Comparison of ENCODE assay signal across 13 cellular contexts in the genomic region with DNA sequence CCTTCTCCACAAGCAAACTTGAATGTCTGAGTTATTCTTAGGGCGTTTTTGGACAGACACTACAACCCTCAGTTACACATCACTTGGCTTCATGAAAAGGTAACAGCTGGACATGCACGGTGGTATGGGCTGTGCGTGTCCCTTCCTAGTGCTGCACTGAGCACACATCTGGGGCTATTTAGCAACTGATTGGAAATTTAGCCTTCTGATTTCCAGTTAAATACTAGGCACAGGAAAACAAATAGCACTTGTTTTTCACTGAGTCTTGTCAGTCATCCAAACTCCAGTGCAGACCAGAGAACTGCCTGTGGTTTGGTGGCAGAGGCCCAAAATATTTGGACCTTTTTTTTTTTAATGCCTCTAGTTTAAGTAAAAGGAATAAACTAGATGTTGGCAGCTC.
DNase-seq lines count a peak whose midpoint lies in the region; ATAC-seq, FAIRE-seq and TF ChIP-seq lines count a peak whose summit lies in the region.
"Had no signal": no experiment of that assay in that cellular context is flagged by ENCODE, and none has a peak within 500 bp of the region (broad histone marks: within the 10 kb centered on the region; RNA-seq: fewer than 3 reads in every experiment).

No MANE protein-coding gene starts in this region.

- H3K4me1 ChIP-seq in HepG2 (ENCODE audit: insufficient read depth, low read length) (peaks cover 67% of the 10 kb centered on the region), subcutaneous abdominal adipose tissue (ENCODE audit: control insufficient read depth in 5 of 5, insufficient read depth in 5 of 5, low read length in 5 of 5) (peaks cover 4 to 55% (median 46%) of the 10 kb centered on the region in 5 donors)

- peaks cover 12% of the 10 kb centered on the region; the same call in 1 of the 2 replicates for H4K20me1 ChIP-seq in HepG2 (ENCODE audit: insufficient read depth, low read length)

- H3K4me3 Mint-ChIP-seq in activated naive CD4-positive, alpha-beta T cell treated with anti-CD3 and anti-CD28 coated beads, Interleukin-2, amount 10 ng/mL, durations not matched to agents 7 days and 5 days = no peak overlapping the region
- H3K4me3 Mint-ChIP-seq: activated CD8-positive, alpha-beta memory T cell treated with anti-CD3 and anti-CD28 coated beads, Interleukin-2, amount 10 ng/mL, durations not matched to agents 7 days and 5 days; T-helper 1 cell treated with Interleukin-12 subunit alpha and Interleukin-12 subunit beta and Interleukin-4 antibody, amounts not matched to agents 30 μg/mL and 1 μg/mL, for 36 hours had no signal

- POLR2A ChIA-PET in HepG2 (lab: Yijun Ruan, JAX) = no interaction called here

- intact Hi-C loops in HepG2 (cut with micrococcal nuclease; ENCODE audit: unreplicated experiment) = no loop called here

- no peak overlapping the region for H3K27ac Mint-ChIP-seq in activated naive CD4-positive, alpha-beta T cell treated with anti-CD3 and anti-CD28 coated beads, Interleukin-2, amount 10 ng/mL, durations not matched to agents 7 days and 5 days
- H3K27ac Mint-ChIP-seq: T-helper 1 cell treated with Interleukin-12 subunit alpha and Interleukin-12 subunit beta and Interleukin-4 antibody, amounts not matched to agents 30 μg/mL and 1 μg/mL, for 36 hours had no signal

- H3K79me2 ChIP-seq in HepG2 (ENCODE audit: insufficient read depth, low read length) = peaks cover 58% of the 10 kb centered on the region

- H3K27ac ChIP-seq in HepG2 (ENCODE audit: extremely low read length, insufficient read depth, low read length) (no peak overlapping the region), subcutaneous abdominal adipose tissue (ENCODE audit: low read depth, low read length) (peak overlapping the region; percentile 85)

- ATAC-seq in HepG2 (no peak), GM19023 (IDR thresholded peaks at IDR 0.05; ENCODE audit: unreplicated experiment) (no peak)
- ATAC-seq: HCT116 had no signal

- H3K36me3 Mint-ChIP-seq in activated naive CD4-positive, alpha-beta T cell treated with anti-CD3 and anti-CD28 coated beads, Interleukin-2, amount 10 ng/mL, durations not matched to agents 7 days and 5 days = peaks cover 23% of the 10 kb centered on the region

- H3K4me2 ChIP-seq in HepG2 (ENCODE audit: low read depth, low read length) = no peak overlapping the region

- peaks cover 25% of the 10 kb centered on the region for H3K4me1 Mint-ChIP-seq in activated naive CD4-positive, alpha-beta T cell treated with anti-CD3 and anti-CD28 coated beads, Interleukin-2, amount 10 ng/mL, durations not matched to agents 7 days and 5 days

- in situ Hi-C loops in HepG2 (cut with HindIII; ENCODE audit: extremely low pct_ligation_motif_present, low pct_unique_long_range_greater_than_20kb) = no loop called here

- FAIRE-seq in HepG2 (lab: Jason Lieb, UNC) = no peak

- TF ChIP-seq CTCF in HepG2 (CRISPR knock-in tag; IDR thresholded peaks at IDR 0.05) = no peak

- no peaks in the 10 kb centered on the region for H3K27me3 Mint-ChIP-seq in activated naive CD4-positive, alpha-beta T cell treated with anti-CD3 and anti-CD28 coated beads, Interleukin-2, amount 10 ng/mL, durations not matched to agents 7 days and 5 days
- H3K27me3 Mint-ChIP-seq: activated CD8-positive, alpha-beta memory T cell treated with anti-CD3 and anti-CD28 coated beads, Interleukin-2, amount 10 ng/mL, durations not matched to agents 7 days and 5 days had no signal

- no TSS peak for BruUV-seq in HepG2 (replicated peaks; lab: Mats Ljungman, UMichigan)

- TF ChIP-seq RAD21 in HepG2 (CRISPR knock-in tag; IDR thresholded peaks at IDR 0.05) = no peak

- WGBS in HepG2 (ENCODE audit: low lambda C conversion rate) = 96% methylated on average over 3 of the region's 3 CpGs

- peak; percentile 65 for DNase-seq in MG63
- DNase-seq in dermis blood vessel endothelial cell = peak; percentile 30
- DNase-seq in HepG2 (ENCODE audit: low spot score) = no peak
- DNase-seq in NCI-H69 (lab: John Stamatoyannopoulos, UW) = no peak
- no peak for DNase-seq in NCI-H748 treated with DMSO at 0.1 percent for 48 hours (lab: John Stamatoyannopoulos, UW)
- no peak for DNase-seq in activated naive CD4-positive, alpha-beta T cell treated with anti-CD3 and anti-CD28 coated beads, Interleukin-2, amount 10 ng/mL, durations not matched to agents 7 days and 5 days
- DNase-seq: activated CD8-positive, alpha-beta memory T cell treated with anti-CD3 and anti-CD28 coated beads, Interleukin-2, amount 10 ng/mL, durations not matched to agents 7 days and 5 days; mesendoderm; NCI-H226 had no signal

- H3K27me3 ChIP-seq in MG63 (no peaks in the 10 kb centered on the region), HepG2 (ENCODE audit: control insufficient read depth in 1 of 2, insufficient read depth in 2 of 2, low read length in 2 of 2) (no peaks in the 10 kb centered on the region), subcutaneous abdominal adipose tissue (ENCODE audit: control insufficient read depth in 5 of 5, insufficient read depth in 4 of 5, low read length in 5 of 5) (no peaks in the 10 kb centered on the region)

- no peak for TF ChIP-seq POLR2A in HepG2 (IDR thresholded peaks at IDR 0.05; ENCODE audit: insufficient read depth in 1 of 2, low read depth in 2 of 2, low read length in 2 of 2)

- CTCF ChIA-PET in HepG2 (lab: Yijun Ruan, JAX; ENCODE audit: low intra/inter-chr PET ratio, low total read pairs) = no interaction called here
- CTCF ChIA-PET in activated naive CD4-positive, alpha-beta T cell treated with anti-CD3 and anti-CD28 coated beads, Interleukin-2, amount 10 ng/mL, durations not matched to agents 7 days and 5 days (lab: Charles Lee) = no interaction called here

- no peak overlapping the region for H2AFZ ChIP-seq in HepG2 (ENCODE audit: low read length)

- H3K9me3 ChIP-seq in MG63 (peaks cover 16% of the 10 kb centered on the region), HepG2 (ENCODE audit: low read length) (no peaks in the 10 kb centered on the region), subcutaneous abdominal adipose tissue (ENCODE audit: control insufficient read depth in 5 of 5, low read length in 5 of 5) (peaks cover 0 to 7% (median 0%) of the 10 kb centered on the region in 5 donors)

- H3K9ac ChIP-seq in HepG2 (ENCODE audit: insufficient read depth, low read depth, low read length) (no peak overlapping the region), subcutaneous abdominal adipose tissue (ENCODE audit: low read length in 5 of 5) (no peak overlapping the region)

- peaks cover 11% of the 10 kb centered on the region for H3K9me3 Mint-ChIP-seq in activated naive CD4-positive, alpha-beta T cell treated with anti-CD3 and anti-CD28 coated beads, Interleukin-2, amount 10 ng/mL, durations not matched to agents 7 days and 5 days

- H3K36me3 ChIP-seq in MG63 = no peaks in the 10 kb centered on the region
- H3K36me3 ChIP-seq in HepG2 (replicated peaks in 1 of 2; ENCODE audit: control insufficient read depth in 1 of 2, insufficient read depth in 2 of 2, low read length in 2 of 2) = peaks cover 27 to 75% of the 10 kb centered on the region in 2 experiments
- H3K36me3 ChIP-seq in subcutaneous abdominal adipose tissue (ENCODE audit: control insufficient read depth in 5 of 5, insufficient read depth in 5 of 5, low read length in 5 of 5) = peaks cover 4 to 30% (median 15%) of the 10 kb centered on the region in 5 donors

- H3K4me3 ChIP-seq in MG63 (no peak overlapping the region), HepG2 (replicated peaks in 1 of 3; ENCODE audit: insufficient read depth in 1 of 3, low read depth in 2 of 3, low read length in 3 of 3) (no peak overlapping the region), subcutaneous abdominal adipose tissue (ENCODE audit: low read depth in 1 of 5, low read length in 5 of 5) (no peak overlapping the region)

- no peak for TF ChIP-seq EP300 in HepG2 (IDR thresholded peaks at IDR 0.05; ENCODE audit: low read depth in 2 of 2, low read length in 2 of 2)
- no peak for TF ChIP-seq EP300 in HepG2 (CRISPR knock-in tag; IDR thresholded peaks at IDR 0.05; ENCODE audit: borderline replicate concordance)

TF ChIP-seq in HepG2, 621 proteins besides CTCF, POLR2A, EP300 and RAD21:
- peak; percentile 92 for TF ChIP-seq RBM22 (optimal IDR thresholded peaks at IDR 0.05; ENCODE audit: low read length)
- no peak for TF ChIP-seq STAG1 (CRISPR knock-in tag; IDR thresholded peaks at IDR 0.05)
- TF ChIP-seq, protein P1, sequence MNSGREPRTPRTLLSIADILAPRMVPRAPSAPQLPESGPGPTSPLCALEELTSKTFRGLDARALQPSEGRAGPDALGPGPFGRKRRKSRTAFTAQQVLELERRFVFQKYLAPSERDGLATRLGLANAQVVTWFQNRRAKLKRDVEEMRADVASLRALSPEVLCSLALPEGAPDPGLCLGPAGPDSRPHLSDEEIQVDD (CRISPR knock-in tag; IDR thresholded peaks at IDR 0.05; ENCODE audit: borderline replicate concordance) = no peak
- no peak for TF ChIP-seq EEA1 (CRISPR knock-in tag; IDR thresholded peaks at IDR 0.05; ENCODE audit: borderline replicate concordance)
TF ChIP-seq in HepG2: peak in this region for 1.

Comparison
In these comparisons a context has a peak if more than half of its experiments do, and no peak if none do; other contexts are left out.
1. DNase-seq: peak in MG63 (single experiment) and dermis blood vessel endothelial cell (single experiment); none in HepG2 (single experiment), NCI-H69 (single experiment), NCI-H748 treated with DMSO at 0.1 percent for 48 hours (single experiment) and activated naive CD4-positive, alpha-beta T cell treated with anti-CD3 and anti-CD28 coated beads, Interleukin-2, amount 10 ng/mL, durations not matched to agents 7 days and 5 days (single experiment).